Comparison of ENCODE assay signal across 21 cellular contexts in the genomic region with DNA sequence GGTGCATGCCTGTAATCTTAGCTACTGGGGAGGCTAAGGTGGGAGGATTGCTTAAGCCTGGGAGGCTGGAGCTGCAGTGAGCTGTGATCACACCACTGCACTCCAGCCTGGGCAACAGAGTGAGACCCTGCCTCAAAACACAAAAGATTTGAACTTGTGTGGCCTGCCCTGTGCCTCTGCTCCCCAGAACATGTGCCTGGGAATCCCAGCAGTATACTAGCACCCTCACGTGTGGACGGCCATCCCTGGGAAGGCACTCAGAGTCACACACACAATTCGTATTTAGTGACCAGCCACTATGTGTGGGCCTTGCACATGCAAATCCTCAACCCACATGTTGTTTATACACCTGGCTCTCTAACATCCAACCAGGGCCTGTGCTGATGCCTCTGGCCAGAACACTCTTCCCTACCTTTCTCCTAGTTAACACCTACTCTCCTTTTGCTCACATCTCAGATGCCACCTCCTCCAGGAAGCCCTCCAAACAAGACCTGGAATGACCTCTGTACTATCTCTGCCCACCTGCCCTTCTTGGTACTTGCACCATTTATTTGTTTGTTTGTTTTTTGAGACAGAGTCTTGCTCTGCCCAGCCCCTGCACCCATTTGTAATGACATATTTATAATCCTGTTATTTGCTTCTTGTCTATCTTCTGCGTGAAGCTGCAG. TPM values are rescaled to one million over a fixed set of nuclear protein-coding genes. Genes with fewer than 3 reads are reported as not detected.
"Had no signal": no experiment of that assay in that cellular context is flagged by ENCODE, and none has a peak within 500 bp of the region (broad histone marks: within the 10 kb centered on the region; RNA-seq: fewer than 3 reads in every experiment).

No MANE protein-coding gene starts in this region.

- H3K4me3 ChIP-seq: hepatocyte, pancreas, smooth muscle cell, suprapubic skin, thyroid gland had no signal

- H3K9me3 ChIP-seq: pancreas, thyroid gland had no signal

- H3K36me3 Mint-ChIP-seq: type B pancreatic cell had no signal

- H3K36me3 ChIP-seq: pancreas, suprapubic skin, thyroid gland had no signal

- H3K9me3 Mint-ChIP-seq: effector memory CD8-positive, alpha-beta T cell had no signal

- H3K27ac Mint-ChIP-seq: dendritic cell treated with granulocyte-macrophage colony-stimulating factor and Interleukin-4, amounts not matched to agents 40 ng/mL and 50 ng/mL, for 4 days; effector memory CD8-positive, alpha-beta T cell; progenitor cell of endocrine pancreas; stimulated activated effector memory CD8-positive, alpha-beta T cell treated with anti-CD3 and anti-CD28 coated beads, Interleukin-12 subunit alpha, Interleukin-12 subunit beta, amount 100 ng/mL, for 72 hours; type B pancreatic cell had no signal

- H3K4me1 ChIP-seq: pancreas had no signal

- H3K4me3 Mint-ChIP-seq: dendritic cell treated with granulocyte-macrophage colony-stimulating factor and Interleukin-4, amounts not matched to agents 40 ng/mL and 50 ng/mL, for 4 days; effector memory CD8-positive, alpha-beta T cell; stimulated activated effector memory CD8-positive, alpha-beta T cell treated with anti-CD3 and anti-CD28 coated beads, Interleukin-12 subunit alpha, Interleukin-12 subunit beta, amount 100 ng/mL, for 72 hours; type B pancreatic cell had no signal

- H3K27me3 Mint-ChIP-seq: effector memory CD8-positive, alpha-beta T cell had no signal

- ATAC-seq: effector memory CD8-positive, alpha-beta T cell; foreskin keratinocyte; left colon; naive thymus-derived CD4-positive, alpha-beta T cell; pancreas; right cardiac atrium; stimulated activated effector memory CD8-positive, alpha-beta T cell treated with anti-CD3 and anti-CD28 coated beads, Interleukin-12 subunit alpha, Interleukin-12 subunit beta, amount 100 ng/mL, for 72 hours; stimulated activated naive CD8-positive, alpha-beta T cell treated with anti-CD3 and anti-CD28 coated beads, Interleukin-15, Interleukin-2, amounts not matched to agents 100 U/mL and 50 U/mL, for 24 hours had no signal

- H2AFZ ChIP-seq: hepatocyte had no signal

- H3K27ac ChIP-seq: foreskin keratinocyte, hepatocyte, pancreas, suprapubic skin, thyroid gland had no signal

- H3K4me2 ChIP-seq: hepatocyte, smooth muscle cell had no signal

- H3K27me3 ChIP-seq: hepatocyte, pancreas, suprapubic skin, thyroid gland had no signal

- H3K79me2 ChIP-seq: hepatocyte had no signal

- DNase-seq: effector memory CD8-positive, alpha-beta T cell; erythroblast; foreskin keratinocyte; head of caudate nucleus; left colon; naive thymus-derived CD4-positive, alpha-beta T cell; nucleus accumbens; pancreas; right cardiac atrium; stimulated activated CD4-positive, alpha-beta T cell treated with anti-CD3 and anti-CD28 coated beads, Interleukin-4, amount 100 ng/mL, for 1 hour; stimulated activated CD8-positive, alpha-beta memory T cell treated with anti-CD3 and anti-CD28 coated beads, Interleukin-4, amount 100 ng/mL, for 48 hours; stimulated activated naive CD8-positive, alpha-beta T cell treated with anti-CD3 and anti-CD28 coated beads, Interleukin-15, Interleukin-2, amounts not matched to agents 100 U/mL and 50 U/mL, for 24 hours; thyroid gland had no signal

RNA-seq across cellular contexts. Expression of a gene that starts 7.7 kb away (rescaled TPM):
- polyA plus RNA-seq: neural cell had no signal
